ENCODE assay signal across 20 cellular contexts in the genomic region with DNA sequence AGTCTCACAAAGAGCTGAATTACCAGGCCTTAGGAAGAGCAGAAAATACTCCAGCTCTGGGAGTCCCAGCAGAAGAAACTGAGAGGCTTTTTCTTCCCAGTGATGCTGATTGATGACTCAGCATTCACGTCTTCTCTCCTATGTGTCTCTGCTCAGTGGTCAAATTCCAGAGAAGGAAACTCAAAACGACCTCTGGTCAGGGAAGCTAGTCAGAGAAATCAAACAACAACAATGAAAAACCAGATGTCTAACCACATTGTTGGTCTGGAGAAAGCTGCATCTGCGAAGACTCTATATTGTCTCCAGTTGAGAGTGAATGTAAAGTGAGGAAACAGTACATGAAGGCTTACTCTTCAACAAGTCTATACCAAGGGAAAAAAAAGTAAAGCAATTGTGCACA.
DNase-seq lines count a peak whose midpoint lies in the region; ATAC-seq and TF ChIP-seq lines count a peak whose summit lies in the region.
"Had no signal": no experiment of that assay in that cellular context is flagged by ENCODE, and none has a peak within 500 bp of the region (broad histone marks: within the 10 kb centered on the region; RNA-seq: fewer than 3 reads in every experiment).

No MANE protein-coding gene starts in this region.

- TF ChIP-seq CTCF in fibroblast of pulmonary artery (IDR thresholded peaks at IDR 0.05; ENCODE audit: low read length, missing control alignments): no peak

- H3K27me3 ChIP-seq in adipocyte (replicated peaks; ENCODE audit: control insufficient read depth, insufficient read depth, low read length): peaks cover 6% of the 10 kb centered on the region
- H3K27me3 ChIP-seq: gastroesophageal sphincter, right atrium auricular region had no signal

- H3K4me3 ChIP-seq in adipocyte (ENCODE audit: low read length): no peak overlapping the region
- H3K4me3 ChIP-seq in fibroblast of pulmonary artery (replicated peaks; ENCODE audit: low read depth, low read length): no peak overlapping the region
- H3K4me3 ChIP-seq in skeletal muscle cell (ENCODE audit: low read depth, low read length): no peak overlapping the region
- H3K4me3 ChIP-seq: gastroesophageal sphincter, right atrium auricular region had no signal

- H3K4me1 ChIP-seq in adipocyte (ENCODE audit: control insufficient read depth, insufficient read depth, low read length): peaks cover 12% of the 10 kb centered on the region
- H3K4me1 ChIP-seq: gastroesophageal sphincter, right atrium auricular region had no signal

- DNase-seq in ELR (ENCODE audit: low read depth): peak; percentile 60
- peak; percentile 92 for DNase-seq in adipocyte (ENCODE audit: low read depth)
- DNase-seq in fibroblast of pulmonary artery (ENCODE audit: low read depth): peak; percentile 70
- peak; percentile 95 for DNase-seq in skeletal muscle cell (ENCODE audit: low read depth)
- DNase-seq in posterior cingulate gyrus: no peak
- no peak for DNase-seq in T-helper 9 cell
- DNase-seq: activated CD4-positive, alpha-beta T cell treated with anti-CD3 and anti-CD28 coated beads for 36 hours; activated naive CD8-positive, alpha-beta T cell treated with anti-CD3 and anti-CD28 coated beads, Interleukin-2, amount 50 U/mL, for 24 hours; CD4-positive, CD25-positive, alpha-beta regulatory T cell; GF-D8; left cardiac atrium; naive thymus-derived CD4-positive, alpha-beta T cell; NCI-H2029 treated with DMSO at 0.1 percent for 48 hours; NCI-H82; stimulated activated CD4-positive, alpha-beta T cell treated with anti-CD3 and anti-CD28 coated beads, Interleukin-4, amount 100 ng/mL, for 4 hours had no signal

- H3K36me3 ChIP-seq in adipocyte (ENCODE audit: control insufficient read depth, insufficient read depth, low read length, severe bottlenecking): no peaks in the 10 kb centered on the region
- H3K36me3 ChIP-seq: gastroesophageal sphincter, right atrium auricular region had no signal

- no peak overlapping the region for H3K9ac ChIP-seq in adipocyte (ENCODE audit: low read length)

- no peaks in the 10 kb centered on the region for H3K9me3 ChIP-seq in adipocyte (ENCODE audit: control insufficient read depth, low read length)
- H3K9me3 ChIP-seq: gastroesophageal sphincter, right atrium auricular region had no signal

- intact Hi-C loops in posterior cingulate gyrus (cut with DNase I): no loop called here

- no peak for ATAC-seq in HG02885 (IDR thresholded peaks at IDR 0.05; ENCODE audit: poor library complexity, unreplicated experiment)
- ATAC-seq in HG02623 (IDR thresholded peaks at IDR 0.05; ENCODE audit: unreplicated experiment): no peak
- ATAC-seq: activated naive CD8-positive, alpha-beta T cell treated with anti-CD3 and anti-CD28 coated beads, Interleukin-2, amount 50 U/mL, for 24 hours; gastroesophageal sphincter; left cardiac atrium; naive thymus-derived CD4-positive, alpha-beta T cell; stimulated activated memory B cell treated with anti-CD40 and anti-IgM and Interleukin-4, amounts not matched to agents 10 μg/mL and 1 μg/mL and 100 μg/mL, for 72 hours had no signal

Comparison
In these comparisons a context has a peak if more than half of its experiments do, and no peak if none do; other contexts are left out.
1. DNase-seq: peak in ELR (single experiment), adipocyte (single experiment), fibroblast of pulmonary artery (single experiment) and skeletal muscle cell (single experiment); none in posterior cingulate gyrus (0 of 10) and T-helper 9 cell (single experiment).